In genomic region chr12:10268037-10268436, GRCh38 we compare ENCODE assay signal across 1 cellular context.
TF ChIP-seq lines count a peak whose summit lies in the region.

No MANE protein-coding gene starts in this region.

TF ChIP-seq in SK-N-SH, 30 proteins besides CTCF, POLR2A, EP300 and RAD21 (continued from another document):
- TF ChIP-seq IRF3 (IDR thresholded peaks at IDR 0.05; ENCODE audit: low read depth, low read length) (no peak), POLR2AphosphoS5 (IDR thresholded peaks at IDR 0.05; ENCODE audit: low read depth, low read length) (no peak)
